ENCODE assay signal across 8 cellular contexts in genomic region chr2:156436477-156437085, GRCh38. TPM values are rescaled to one million over a fixed set of nuclear protein-coding genes. Genes with fewer than 3 reads are reported as not detected.
A peak's percentile ranks its signal among the peaks of the same experiment; 100 is the strongest.
DNase-seq lines count a peak whose midpoint lies in the region; ATAC-seq and TF ChIP-seq lines count a peak whose summit lies in the region.

No MANE protein-coding gene starts in this region.

- H3K27me3 ChIP-seq in adipocyte (replicated peaks; ENCODE audit: control insufficient read depth, insufficient read depth, low read length) (no peaks in the 10 kb centered on the region), hepatocyte (no peaks in the 10 kb centered on the region)

- H4K20me1 ChIP-seq in hepatocyte (ENCODE audit: insufficient read depth, poor library complexity, severe bottlenecking) = no peaks in the 10 kb centered on the region

- H3K27ac ChIP-seq in hepatocyte = peak overlapping the region; percentile 100

- ATAC-seq in HG02798 (IDR thresholded peaks at IDR 0.05; ENCODE audit: poor library complexity, unreplicated experiment) = peak; percentile 57

- H3K9me3 ChIP-seq in adipocyte (ENCODE audit: control insufficient read depth, low read length) (no peaks in the 10 kb centered on the region), hepatocyte (ENCODE audit: low read depth) (no peaks in the 10 kb centered on the region)

- H3K4me1 ChIP-seq in adipocyte (ENCODE audit: control insufficient read depth, insufficient read depth, low read length) = peaks cover 35% of the 10 kb centered on the region
- peaks cover 28% of the 10 kb centered on the region for H3K4me1 ChIP-seq in hepatocyte (ENCODE audit: insufficient read depth)

- peaks cover 43% of the 10 kb centered on the region for H3K79me2 ChIP-seq in hepatocyte

- H3K36me3 ChIP-seq in adipocyte (ENCODE audit: control insufficient read depth, insufficient read depth, low read length, severe bottlenecking) = no peaks in the 10 kb centered on the region
- H3K36me3 ChIP-seq in hepatocyte (replicated peaks; ENCODE audit: insufficient read depth, low read depth) = no peaks in the 10 kb centered on the region

- no peaks in the 10 kb centered on the region for H3K9me2 ChIP-seq in hepatocyte (replicated peaks; ENCODE audit: insufficient read depth)

- H3K4me3 ChIP-seq in adipocyte (ENCODE audit: low read length) = peak overlapping the region; percentile 87
- H3K4me3 ChIP-seq in hepatocyte = peak overlapping the region; percentile 69
- H3K4me3 ChIP-seq in skeletal muscle cell (ENCODE audit: low read depth, low read length) = peak overlapping the region; percentile 65

- H2AFZ ChIP-seq in hepatocyte = peak overlapping the region; percentile 90

- peak overlapping the region; percentile 90 for H3K4me2 ChIP-seq in hepatocyte

- peak; percentile 11 for DNase-seq in activated T-cell treated with anti-CD3 and anti-CD28 coated beads for 1 hour (ENCODE audit: low read depth)
- no peak for DNase-seq in activated T-cell treated with anti-CD3 and anti-CD28 coated beads for 4 hours
- peak; percentile 58 for DNase-seq in NCI-H2171 treated with DMSO at 0.1 percent for 48 hours (lab: John Stamatoyannopoulos, UW)
- DNase-seq in adipocyte (ENCODE audit: low read depth) = peak; percentile 60
- peak; percentile 30 for DNase-seq in hepatocyte (ENCODE audit: low spot score)
- no peak for DNase-seq in skeletal muscle cell (ENCODE audit: low read depth)
- DNase-seq in NCI-H2107 (lab: John Stamatoyannopoulos, UW) = no peak

- H3K9ac ChIP-seq in adipocyte (ENCODE audit: low read length) = peak overlapping the region; percentile 94

- no peak for TF ChIP-seq CTCF in hepatocyte (IDR thresholded peaks at IDR 0.05; ENCODE audit: poor library complexity)

- WGBS in hepatocyte (ENCODE audit: low lambda C conversion rate, missing lambda C conversion rate) = 1% methylated on average over 16 of the region's 19 CpGs

RNA-seq across cellular contexts. Expression of gene GPD2, which starts 0.4 kb away (rescaled TPM):
- 63.7 and 71.7 TPM in 2 replicates for total RNA-seq in hepatocyte
- 6.7 and 10.8 TPM in 2 replicates for polyA plus RNA-seq in hepatocyte

Comparison
In these comparisons a context has a peak if more than half of its experiments do, and no peak if none do; other contexts are left out.
1. DNase-seq: peak in activated T-cell treated with anti-CD3 and anti-CD28 coated beads for 1 hour (single experiment), NCI-H2171 treated with DMSO at 0.1 percent for 48 hours (single experiment), adipocyte (single experiment) and hepatocyte (single experiment); none in activated T-cell treated with anti-CD3 and anti-CD28 coated beads for 4 hours (single experiment), skeletal muscle cell (single experiment) and NCI-H2107 (single experiment).
2. Peak in every context shown above with its lines, with median percentiles within 50 percentile points of each other: H3K4me3 ChIP-seq.